8 cellular contexts compared by ENCODE assay signal in the genomic region with DNA sequence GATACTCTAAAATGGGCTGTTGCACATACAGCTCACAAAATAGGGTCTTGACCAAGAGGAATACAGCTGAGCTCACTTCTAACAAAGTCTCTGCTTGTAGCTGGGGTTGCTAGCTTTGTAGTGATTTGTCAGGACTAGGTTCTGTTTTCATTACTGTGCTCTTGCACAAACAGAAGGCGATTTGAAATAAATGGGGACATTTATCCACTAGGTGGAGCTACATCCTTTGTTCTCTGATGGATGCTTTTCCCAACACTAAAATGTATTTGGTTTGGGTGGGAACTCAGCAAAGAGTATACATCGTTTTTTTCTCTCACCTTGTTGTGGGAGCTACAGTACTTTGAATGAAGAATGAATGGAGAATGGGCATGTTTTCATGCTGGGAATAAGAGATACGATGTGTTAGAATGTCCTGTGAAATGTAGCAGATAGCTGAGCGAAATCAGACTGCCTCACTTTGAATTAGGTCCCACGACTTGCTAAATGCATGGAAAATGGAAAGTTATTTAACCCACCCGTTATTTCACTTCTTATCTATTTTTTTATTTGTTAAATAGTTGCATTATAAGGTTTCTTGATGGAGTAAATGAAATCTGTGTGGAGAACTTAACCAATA.
A peak's percentile ranks its signal among the peaks of the same experiment; 100 is the strongest.
DNase-seq lines count a peak whose midpoint lies in the region; ATAC-seq, FAIRE-seq and TF ChIP-seq lines count a peak whose summit lies in the region.

No MANE protein-coding gene starts in this region.

- FAIRE-seq in G401.6 (lab: Jason Lieb, UNC) = peak; percentile 58

- in situ Hi-C loops in SK-MEL-5 (cut with HindIII; ENCODE audit: low pct_unique_long_range_greater_than_20kb, low sequenced_read_pairs) = no loop called here

- H3K36me3 Mint-ChIP-seq in immature natural killer cell = no peaks in the 10 kb centered on the region

- DNase-seq in NB4 (ENCODE audit: low read depth) (peak; percentile 60), SK-MEL-5 (ENCODE audit: low read depth, low spot score) (peak; percentile 72), fibroblast of the aortic adventitia (ENCODE audit: low read depth) (peak; percentile 38), pons (ENCODE audit: low spot score) (peak; percentile 77), immature natural killer cell (no peak)
- DNase-seq in NK-92 treated with Interleukin-12 subunit alpha and Interleukin-12 subunit beta, amount 100 ng/mL, for 24 hours (lab: John Stamatoyannopoulos, UW) = no peak

- no peak overlapping the region for H3K4me3 Mint-ChIP-seq in immature natural killer cell

- H3K27me3 Mint-ChIP-seq in immature natural killer cell (ENCODE audit: low read depth in 3 of 3) = peaks cover 0 to 4% (median 2%) of the 10 kb centered on the region in 3 donors

- peaks cover 0 to 3% (median 0%) of the 10 kb centered on the region in 6 donors for H3K9me3 Mint-ChIP-seq in immature natural killer cell

- TF ChIP-seq POLR2A in NB4 (IDR thresholded peaks at IDR 0.05; ENCODE audit: extremely low read depth, insufficient read length) = no peak

- H3K4me1 Mint-ChIP-seq in immature natural killer cell = no peaks in the 10 kb centered on the region

- peak; percentile 46 for TF ChIP-seq CTCF in NB4 (IDR thresholded peaks at IDR 0.05; ENCODE audit: low read depth, low read length)
- TF ChIP-seq CTCF in fibroblast of the aortic adventitia (IDR thresholded peaks at IDR 0.05; ENCODE audit: insufficient read depth, low read length) = peak; percentile 46

- no peak overlapping the region for H3K4me3 ChIP-seq in NB4 (ENCODE audit: low read depth, low read length)
- H3K4me3 ChIP-seq in fibroblast of the aortic adventitia (ENCODE audit: low read depth, low read length) = no peak overlapping the region

- ATAC-seq in GM21786 (IDR thresholded peaks at IDR 0.05; ENCODE audit: unreplicated experiment) = peak; percentile 74

- H3K27ac Mint-ChIP-seq in immature natural killer cell = no peak overlapping the region

Comparison
In these comparisons a context has a peak if more than half of its experiments do, and no peak if none do; other contexts are left out.
1. DNase-seq: peak in NB4 (single experiment), SK-MEL-5 (single experiment), fibroblast of the aortic adventitia (single experiment) and pons (single experiment); none in immature natural killer cell (0 of 3) and NK-92 treated with Interleukin-12 subunit alpha and Interleukin-12 subunit beta, amount 100 ng/mL, for 24 hours (single experiment).